In genomic region chr10:100286051-100287033, GRCh38 we compare ENCODE assay signal across 8 cellular contexts. TPM values are rescaled to one million over a fixed set of nuclear protein-coding genes. Genes with fewer than 3 reads are reported as not detected.
DNase-seq lines count a peak whose midpoint lies in the region; ATAC-seq and TF ChIP-seq lines count a peak whose summit lies in the region.

Gene BLOC1S2 (minus strand): TSS chr10:100286680. CDS start chr10:100286659, 21 bp downstream.

- intact Hi-C loops in cardiac septum (cut with DNase I), result loop anchor here (5.0 kb wide), 1 partner anchor 241 kb away; the partner anchor contains the start of gene NDUFB8
- intact Hi-C loops in transverse colon (cut with DNase I; ENCODE audit: low total_unique reads), result no loop called here

- H3K27me3 Mint-ChIP-seq in T-cell, result no peaks in the 10 kb centered on the region

- H3K9me3 ChIP-seq in transverse colon, result no peaks in the 10 kb centered on the region

- TF ChIP-seq EP300 in transverse colon (IDR thresholded peaks at IDR 0.05; ENCODE audit: low read depth), result no peak

- peak; percentile 94 for ATAC-seq in HG02623 (IDR thresholded peaks at IDR 0.05; ENCODE audit: unreplicated experiment)
- peak; percentile 90 to 93 (median 92) for ATAC-seq in T-cell (replicated peaks in 1 of 4)

- DNase-seq in GM12865 (ENCODE audit: low read depth) (peak; percentile 91), NCI-H1105 treated with DMSO at 0.1 percent for 48 hours (lab: John Stamatoyannopoulos, UW) (peak; percentile 52), T-cell (peak; percentile 49 to 90 (median 74)), cardiac septum (ENCODE audit: low spot score) (peak; percentile 96), pons (ENCODE audit: low spot score) (peak; percentile 83), transverse colon (peak; percentile 87)

- in situ Hi-C loops in transverse colon (cut with MboI; ENCODE audit: low pct_ligation_motif_present in 1 of 4, low pct_unique_long_range_greater_than_20kb in 1 of 4, low sequenced_read_pairs in 3 of 4), result no loop called here

- peak within 1 kb of the TSS; percentile 87 for H3K27ac ChIP-seq in adipose tissue (ENCODE audit: low read depth, low read length)
- peak within 1 kb of the TSS; percentile 85 to 95 (median 90) for H3K27ac ChIP-seq in transverse colon

- TF ChIP-seq POLR2A in transverse colon (IDR thresholded peaks at IDR 0.05), result peak; percentile 84

- H3K9me3 Mint-ChIP-seq in T-cell, result no peaks in the 10 kb centered on the region

- peaks cover 0 to 26% (median 10%) of the 10 kb centered on the region in 4 donors for H3K4me1 ChIP-seq in transverse colon

- no peaks in the 10 kb centered on the region for H3K27me3 ChIP-seq in transverse colon

- TF ChIP-seq CTCF in GM12865 (IDR thresholded peaks at IDR 0.05; ENCODE audit: insufficient read depth, low read depth, low read length, missing control alignments) (no peak), transverse colon (IDR thresholded peaks at IDR 0.05) (peak in 4 of 5 experiments; percentile 4 to 34 (median 16))

- peaks cover 27 to 36% (median 29%) of the 10 kb centered on the region in 3 donors for H3K4me1 Mint-ChIP-seq in T-cell

- CTCF ChIA-PET in T-cell (lab: Charles Lee), result interaction anchor here in 1 of 2 donors (1.1 kb wide), 1 partner anchor 14 kb away, joined by 3 read pairs; no protein-coding TSS in a partner anchor

- H3K4me3 ChIP-seq in GM12865 (ENCODE audit: low read depth, low read length) (peak within 1 kb of the TSS; percentile 81), transverse colon (peak within 1 kb of the TSS; percentile 61 to 65 (median 64))

- peak within 1 kb of the TSS; percentile 99 to 100 (median 99) for H3K4me3 Mint-ChIP-seq in T-cell

- 1 to 2% (median 1%) methylated on average over 63 of the region's 63 CpGs for WGBS in adipose tissue, 3 donors
- WGBS in transverse colon (ENCODE audit: low coverage in 1 of 2), 2 donors, result 0% methylated on average over 6 to 61 of the region's 63 CpGs

- POLR2A ChIA-PET in T-cell (lab: Charles Lee), result interaction anchor here (0.5 to 0.7 kb wide), 3 partner anchors 10 to 17 kb away, joined by 3 read pairs; no protein-coding TSS in a partner anchor

- H3K36me3 Mint-ChIP-seq in T-cell, result no peaks in the 10 kb centered on the region

- peak within 1 kb of the TSS; percentile 98 for H3K27ac Mint-ChIP-seq in T-cell

- peaks cover 0 to 3% (median 0%) of the 10 kb centered on the region in 4 donors for H3K36me3 ChIP-seq in transverse colon

RNA-seq across cellular contexts. Expression of gene BLOC1S2, which starts in this region (rescaled TPM):
- total RNA-seq in T-cell (10 to 100 TPM; 30.2 to 44.1 (median 38.0) TPM), cardiac septum (27.8 TPM), transverse colon (10 to 100 TPM in 2 of 4 donors, 1 to 10 TPM in 1, not detected in 1; 1.1 to 20.3 (median 13.4) TPM)
- 10 to 100 TPM; 18.4 to 53.8 (median 30.4) TPM for polyA plus RNA-seq in adipose tissue

Comparison
In these comparisons a context has a peak if more than half of its experiments do, and no peak if none do; other contexts are left out.
1. Peak in every context shown above with its lines: DNase-seq, ATAC-seq, H3K4me3 ChIP-seq and H3K27ac ChIP-seq.